1 cellular context compared by ENCODE assay signal in genomic region chr11:62678770-62679696, GRCh38.
A peak's percentile ranks its signal among the peaks of the same experiment; 100 is the strongest.
TF ChIP-seq lines count a peak whose summit lies in the region.

TSS of gene UBXN1 (minus strand) at chr11:62679073. CDS start at chr11:62678923, 150 bp downstream.

TF ChIP-seq in HepG2, 621 proteins besides CTCF, POLR2A, EP300 and RAD21 (continued from another document and continues in another):
- TF ChIP-seq ZBTB34 (CRISPR knock-in tag; IDR thresholded peaks at IDR 0.05) (peak; percentile 85; the same call in 1 of the 2 replicates), AGO1 (IDR thresholded peaks at IDR 0.05; ENCODE audit: low read depth, low read length, poor library complexity, severe bottlenecking) (peak; percentile 80), MIER2 (CRISPR knock-in tag; IDR thresholded peaks at IDR 0.05) (no peak), ZNF256 (CRISPR knock-in tag; conservative IDR thresholded peaks at IDR 0.05) (0 out of 2 replicates have a peak, but pooled peaks have one; percentile 13), EHMT2 (IDR thresholded peaks at IDR 0.05; ENCODE audit: borderline replicate concordance, low read depth, low read length) (no peak), KLF16 (CRISPR knock-in tag; IDR thresholded peaks at IDR 0.05) (peak in 1 of 2 experiments; percentile 78; a peak in 2 of 4 replicates), NPAS2 (CRISPR knock-in tag; IDR thresholded peaks at IDR 0.05; ENCODE audit: borderline replicate concordance) (no peak), ZSCAN20 (CRISPR knock-in tag; IDR thresholded peaks at IDR 0.05; ENCODE audit: borderline replicate concordance) (0 out of 2 replicates have a peak, but pooled peaks have one; percentile 12), ZFP82 (CRISPR knock-in tag; IDR thresholded peaks at IDR 0.05; ENCODE audit: borderline replicate concordance) (no peak), NFKBIZ (CRISPR knock-in tag; IDR thresholded peaks at IDR 0.05) (peak; percentile 74; the same call in 1 of the 2 replicates), ZNF7 (CRISPR knock-in tag; IDR thresholded peaks at IDR 0.05) (no peak), ZFP36 (IDR thresholded peaks at IDR 0.05; ENCODE audit: borderline replicate concordance, low read depth, low read length, partially characterized antibody) (no peak), KDM3A (CRISPR knock-in tag; IDR thresholded peaks at IDR 0.05; ENCODE audit: low read depth) (peak; percentile 71; the same call in 1 of the 2 replicates), ZFP1 (CRISPR knock-in tag; IDR thresholded peaks at IDR 0.05) (no peak), FOXK2 (IDR thresholded peaks at IDR 0.05) (no peak), ZNF317 (CRISPR knock-in tag; IDR thresholded peaks at IDR 0.05) (peak; percentile 38), TFE3 (CRISPR knock-in tag; IDR thresholded peaks at IDR 0.05) (peak; percentile 87), NRL (CRISPR knock-in tag; IDR thresholded peaks at IDR 0.05; ENCODE audit: borderline replicate concordance) (peak; percentile 57; the same call in 1 of the 2 replicates), FLYWCH1 (CRISPR knock-in tag; IDR thresholded peaks at IDR 0.05) (no peak), NFIB (CRISPR knock-in tag; IDR thresholded peaks at IDR 0.05; ENCODE audit: borderline replicate concordance) (no peak), ZNF562 (CRISPR knock-in tag; IDR thresholded peaks at IDR 0.05; ENCODE audit: borderline replicate concordance) (no peak), FOSL2 (CRISPR knock-in tag; IDR thresholded peaks at IDR 0.05) (no peak), MAFK (conservative IDR thresholded peaks at IDR 0.05 in 1 of 2, IDR thresholded peaks at IDR 0.05 in 1 of 2; ENCODE audit: low read length in 2 of 2) (no peak), MYNN (CRISPR knock-in tag; IDR thresholded peaks at IDR 0.05; ENCODE audit: low read depth) (peak; percentile 85; the same call in 1 of the 2 replicates), FOXP1 (IDR thresholded peaks at IDR 0.05) (no peak), FOXP1 (CRISPR knock-in tag; IDR thresholded peaks at IDR 0.05) (no peak), RORA (CRISPR knock-in tag; IDR thresholded peaks at IDR 0.05) (no peak), TMF1 (CRISPR knock-in tag; IDR thresholded peaks at IDR 0.05; ENCODE audit: low read depth) (no peak), TFDP1 (CRISPR knock-in tag; IDR thresholded peaks at IDR 0.05; ENCODE audit: borderline replicate concordance) (peak; percentile 50; the same call in 1 of the 2 replicates), ZNF530 (CRISPR knock-in tag; IDR thresholded peaks at IDR 0.05; ENCODE audit: low read depth) (no peak), PAXIP1 (CRISPR knock-in tag; conservative IDR thresholded peaks at IDR 0.05) (0 out of 2 replicates have a peak, but pooled peaks have one; percentile 22)
- TF ChIP-seq, protein P1, sequence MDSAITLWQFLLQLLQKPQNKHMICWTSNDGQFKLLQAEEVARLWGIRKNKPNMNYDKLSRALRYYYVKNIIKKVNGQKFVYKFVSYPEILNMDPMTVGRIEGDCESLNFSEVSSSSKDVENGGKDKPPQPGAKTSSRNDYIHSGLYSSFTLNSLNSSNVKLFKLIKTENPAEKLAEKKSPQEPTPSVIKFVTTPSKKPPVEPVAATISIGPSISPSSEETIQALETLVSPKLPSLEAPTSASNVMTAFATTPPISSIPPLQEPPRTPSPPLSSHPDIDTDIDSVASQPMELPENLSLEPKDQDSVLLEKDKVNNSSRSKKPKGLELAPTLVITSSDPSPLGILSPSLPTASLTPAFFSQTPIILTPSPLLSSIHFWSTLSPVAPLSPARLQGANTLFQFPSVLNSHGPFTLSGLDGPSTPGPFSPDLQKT (CRISPR knock-in tag; IDR thresholded peaks at IDR 0.05; ENCODE audit: borderline replicate concordance), result no peak
- TF ChIP-seq, protein P2, sequence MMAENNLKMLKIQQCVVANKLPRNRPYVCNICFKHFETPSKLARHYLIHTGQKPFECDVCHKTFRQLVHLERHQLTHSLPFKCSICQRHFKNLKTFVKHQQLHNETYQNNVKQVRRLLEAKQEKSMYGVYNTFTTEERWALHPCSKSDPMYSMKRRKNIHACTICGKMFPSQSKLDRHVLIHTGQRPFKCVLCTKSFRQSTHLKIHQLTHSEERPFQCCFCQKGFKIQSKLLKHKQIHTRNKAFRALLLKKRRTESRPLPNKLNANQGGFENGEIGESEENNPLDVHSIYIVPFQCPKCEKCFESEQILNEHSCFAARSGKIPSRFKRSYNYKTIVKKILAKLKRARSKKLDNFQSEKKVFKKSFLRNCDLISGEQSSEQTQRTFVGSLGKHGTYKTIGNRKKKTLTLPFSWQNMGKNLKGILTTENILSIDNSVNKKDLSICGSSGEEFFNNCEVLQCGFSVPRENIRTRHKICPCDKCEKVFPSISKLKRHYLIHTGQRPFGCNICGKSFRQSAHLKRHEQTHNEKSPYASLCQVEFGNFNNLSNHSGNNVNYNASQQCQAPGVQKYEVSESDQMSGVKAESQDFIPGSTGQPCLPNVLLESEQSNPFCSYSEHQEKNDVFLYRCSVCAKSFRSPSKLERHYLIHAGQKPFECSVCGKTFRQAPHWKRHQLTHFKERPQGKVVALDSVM (CRISPR knock-in tag; IDR thresholded peaks at IDR 0.05), result peak; percentile 9; the same call in 1 of the 2 replicates
- TF ChIP-seq, protein P3, sequence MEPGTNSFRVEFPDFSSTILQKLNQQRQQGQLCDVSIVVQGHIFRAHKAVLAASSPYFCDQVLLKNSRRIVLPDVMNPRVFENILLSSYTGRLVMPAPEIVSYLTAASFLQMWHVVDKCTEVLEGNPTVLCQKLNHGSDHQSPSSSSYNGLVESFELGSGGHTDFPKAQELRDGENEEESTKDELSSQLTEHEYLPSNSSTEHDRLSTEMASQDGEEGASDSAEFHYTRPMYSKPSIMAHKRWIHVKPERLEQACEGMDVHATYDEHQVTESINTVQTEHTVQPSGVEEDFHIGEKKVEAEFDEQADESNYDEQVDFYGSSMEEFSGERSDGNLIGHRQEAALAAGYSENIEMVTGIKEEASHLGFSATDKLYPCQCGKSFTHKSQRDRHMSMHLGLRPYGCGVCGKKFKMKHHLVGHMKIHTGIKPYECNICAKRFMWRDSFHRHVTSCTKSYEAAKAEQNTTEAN (CRISPR knock-in tag; conservative IDR thresholded peaks at IDR 0.05), result no peak
- TF ChIP-seq, protein P4, sequence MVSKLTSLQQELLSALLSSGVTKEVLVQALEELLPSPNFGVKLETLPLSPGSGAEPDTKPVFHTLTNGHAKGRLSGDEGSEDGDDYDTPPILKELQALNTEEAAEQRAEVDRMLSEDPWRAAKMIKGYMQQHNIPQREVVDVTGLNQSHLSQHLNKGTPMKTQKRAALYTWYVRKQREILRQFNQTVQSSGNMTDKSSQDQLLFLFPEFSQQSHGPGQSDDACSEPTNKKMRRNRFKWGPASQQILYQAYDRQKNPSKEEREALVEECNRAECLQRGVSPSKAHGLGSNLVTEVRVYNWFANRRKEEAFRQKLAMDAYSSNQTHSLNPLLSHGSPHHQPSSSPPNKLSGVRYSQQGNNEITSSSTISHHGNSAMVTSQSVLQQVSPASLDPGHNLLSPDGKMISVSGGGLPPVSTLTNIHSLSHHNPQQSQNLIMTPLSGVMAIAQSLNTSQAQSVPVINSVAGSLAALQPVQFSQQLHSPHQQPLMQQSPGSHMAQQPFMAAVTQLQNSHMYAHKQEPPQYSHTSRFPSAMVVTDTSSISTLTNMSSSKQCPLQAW (CRISPR knock-in tag; IDR thresholded peaks at IDR 0.05), result peak; percentile 63; the same call in 1 of the 2 replicates
- TF ChIP-seq, protein P5, sequence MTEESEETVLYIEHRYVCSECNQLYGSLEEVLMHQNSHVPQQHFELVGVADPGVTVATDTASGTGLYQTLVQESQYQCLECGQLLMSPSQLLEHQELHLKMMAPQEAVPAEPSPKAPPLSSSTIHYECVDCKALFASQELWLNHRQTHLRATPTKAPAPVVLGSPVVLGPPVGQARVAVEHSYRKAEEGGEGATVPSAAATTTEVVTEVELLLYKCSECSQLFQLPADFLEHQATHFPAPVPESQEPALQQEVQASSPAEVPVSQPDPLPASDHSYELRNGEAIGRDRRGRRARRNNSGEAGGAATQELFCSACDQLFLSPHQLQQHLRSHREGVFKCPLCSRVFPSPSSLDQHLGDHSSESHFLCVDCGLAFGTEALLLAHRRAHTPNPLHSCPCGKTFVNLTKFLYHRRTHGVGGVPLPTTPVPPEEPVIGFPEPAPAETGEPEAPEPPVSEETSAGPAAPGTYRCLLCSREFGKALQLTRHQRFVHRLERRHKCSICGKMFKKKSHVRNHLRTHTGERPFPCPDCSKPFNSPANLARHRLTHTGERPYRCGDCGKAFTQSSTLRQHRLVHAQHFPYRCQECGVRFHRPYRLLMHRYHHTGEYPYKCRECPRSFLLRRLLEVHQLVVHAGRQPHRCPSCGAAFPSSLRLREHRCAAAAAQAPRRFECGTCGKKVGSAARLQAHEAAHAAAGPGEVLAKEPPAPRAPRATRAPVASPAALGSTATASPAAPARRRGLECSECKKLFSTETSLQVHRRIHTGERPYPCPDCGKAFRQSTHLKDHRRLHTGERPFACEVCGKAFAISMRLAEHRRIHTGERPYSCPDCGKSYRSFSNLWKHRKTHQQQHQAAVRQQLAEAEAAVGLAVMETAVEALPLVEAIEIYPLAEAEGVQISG (CRISPR knock-in tag; IDR thresholded peaks at IDR 0.05), result peak; percentile 97
- TF ChIP-seq, protein P6, sequence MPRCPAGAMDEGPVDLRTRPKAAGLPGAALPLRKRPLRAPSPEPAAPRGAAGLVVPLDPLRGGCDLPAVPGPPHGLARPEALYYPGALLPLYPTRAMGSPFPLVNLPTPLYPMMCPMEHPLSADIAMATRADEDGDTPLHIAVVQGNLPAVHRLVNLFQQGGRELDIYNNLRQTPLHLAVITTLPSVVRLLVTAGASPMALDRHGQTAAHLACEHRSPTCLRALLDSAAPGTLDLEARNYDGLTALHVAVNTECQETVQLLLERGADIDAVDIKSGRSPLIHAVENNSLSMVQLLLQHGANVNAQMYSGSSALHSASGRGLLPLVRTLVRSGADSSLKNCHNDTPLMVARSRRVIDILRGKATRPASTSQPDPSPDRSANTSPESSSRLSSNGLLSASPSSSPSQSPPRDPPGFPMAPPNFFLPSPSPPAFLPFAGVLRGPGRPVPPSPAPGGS (CRISPR knock-in tag; IDR thresholded peaks at IDR 0.05), result 0 out of 2 replicates have a peak, but pooled peaks have one; percentile 35
- TF ChIP-seq, protein P7, sequence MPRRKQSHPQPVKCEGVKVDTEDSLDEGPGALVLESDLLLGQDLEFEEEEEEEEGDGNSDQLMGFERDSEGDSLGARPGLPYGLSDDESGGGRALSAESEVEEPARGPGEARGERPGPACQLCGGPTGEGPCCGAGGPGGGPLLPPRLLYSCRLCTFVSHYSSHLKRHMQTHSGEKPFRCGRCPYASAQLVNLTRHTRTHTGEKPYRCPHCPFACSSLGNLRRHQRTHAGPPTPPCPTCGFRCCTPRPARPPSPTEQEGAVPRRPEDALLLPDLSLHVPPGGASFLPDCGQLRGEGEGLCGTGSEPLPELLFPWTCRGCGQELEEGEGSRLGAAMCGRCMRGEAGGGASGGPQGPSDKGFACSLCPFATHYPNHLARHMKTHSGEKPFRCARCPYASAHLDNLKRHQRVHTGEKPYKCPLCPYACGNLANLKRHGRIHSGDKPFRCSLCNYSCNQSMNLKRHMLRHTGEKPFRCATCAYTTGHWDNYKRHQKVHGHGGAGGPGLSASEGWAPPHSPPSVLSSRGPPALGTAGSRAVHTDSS (CRISPR knock-in tag; conservative IDR thresholded peaks at IDR 0.05), result no peak
